In the genomic region with DNA sequence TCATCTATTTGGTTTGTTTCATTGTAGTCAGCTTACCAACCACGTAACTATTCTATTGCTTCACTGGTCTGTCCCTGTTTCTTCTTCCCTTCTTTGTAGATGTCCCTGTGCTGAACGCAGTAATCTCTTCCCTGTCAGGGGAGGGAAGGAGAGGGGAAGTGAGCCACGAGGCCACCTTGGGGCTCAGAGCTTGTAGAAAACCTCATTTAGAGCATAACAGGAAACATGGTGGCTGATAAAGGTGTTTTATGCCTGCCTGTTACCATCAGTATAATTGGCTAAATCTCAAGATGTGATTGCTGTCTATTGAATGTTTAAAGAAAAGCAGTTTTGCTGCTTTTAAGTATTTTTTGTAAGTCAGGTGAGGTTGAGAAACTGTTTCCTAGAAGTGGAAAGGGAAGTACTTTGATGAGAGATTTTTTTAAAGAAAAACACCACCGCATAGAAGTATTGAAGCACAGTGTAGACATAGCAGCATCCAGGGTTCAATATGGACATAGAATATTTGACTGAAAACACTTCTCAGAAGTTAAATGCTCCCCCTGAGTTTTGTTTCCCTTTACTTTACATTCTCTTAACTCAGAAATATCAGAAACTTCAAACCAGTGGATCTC, we compare ENCODE assay signal across 10 cellular contexts. TPM values are rescaled to one million over a fixed set of nuclear protein-coding genes. Genes with fewer than 3 reads are reported as not detected.
DNase-seq lines count a peak whose midpoint lies in the region; ATAC-seq and TF ChIP-seq lines count a peak whose summit lies in the region.
"Had no signal": no experiment of that assay in that cellular context is flagged by ENCODE, and none has a peak within 500 bp of the region (broad histone marks: within the 10 kb centered on the region; RNA-seq: fewer than 3 reads in every experiment).

No MANE protein-coding gene starts in this region.

- TF ChIP-seq CTCF in HL-60 (IDR thresholded peaks at IDR 0.05; ENCODE audit: insufficient read depth, low read length) (no peak), natural killer cell (IDR thresholded peaks at IDR 0.05) (no peak)

- H3K27me3 ChIP-seq in HL-60 (ENCODE audit: insufficient read depth, poor library complexity, severe bottlenecking): no peaks in the 10 kb centered on the region
- H3K27me3 ChIP-seq: cardiac muscle cell had no signal

- ATAC-seq in activated T-helper 17 cell treated with anti-CD3 and anti-CD28 coated beads, Interleukin-2, amount 50 U/mL, for 72 hours (replicated peaks): peak; percentile 66
- ATAC-seq in natural killer cell (peak in 1 of 3 donors; percentile 37), HG03457 (IDR thresholded peaks at IDR 0.05; ENCODE audit: unreplicated experiment) (no peak)

- H3K4me1 Mint-ChIP-seq in activated T-helper 17 cell treated with anti-CD3 and anti-CD28 coated beads, Interleukin-2, amount 50 U/mL, for 72 hours: peaks cover 29% of the 10 kb centered on the region
- peaks cover 0 to 10% of the 10 kb centered on the region in 2 donors for H3K4me1 Mint-ChIP-seq in natural killer cell

- DNase-seq in HL-60 (ENCODE audit: low read depth in 1 of 2, low spot score in 1 of 2) (peak; percentile 43 to 72), SKM-1 treated with dmso at 0.1 percent for 144 hours (lab: John Stamatoyannopoulos, UW; ENCODE audit: unreplicated experiment) (peak; percentile 72), natural killer cell (no peak), glomerular visceral epithelial cell (ENCODE audit: extremely low spot score) (no peak), NCI-H1417 treated with DMSO at 0.1 percent for 48 hours (lab: John Stamatoyannopoulos, UW) (no peak)
- DNase-seq: COR-L47, SHP77 had no signal

- peak overlapping the region; percentile 95 for H3K27ac Mint-ChIP-seq in activated T-helper 17 cell treated with anti-CD3 and anti-CD28 coated beads, Interleukin-2, amount 50 U/mL, for 72 hours
- peak overlapping the region; percentile 3 to 33 for H3K27ac Mint-ChIP-seq in natural killer cell

- H3K9me3 Mint-ChIP-seq in activated T-helper 17 cell treated with anti-CD3 and anti-CD28 coated beads, Interleukin-2, amount 50 U/mL, for 72 hours: no peaks in the 10 kb centered on the region
- H3K9me3 Mint-ChIP-seq in natural killer cell: no peaks in the 10 kb centered on the region

- H3K4me3 ChIP-seq in HL-60 (replicated peaks; ENCODE audit: insufficient read depth, low read length): no peak overlapping the region
- H3K4me3 ChIP-seq: cardiac muscle cell had no signal

- peaks cover 73% of the 10 kb centered on the region for H3K36me3 Mint-ChIP-seq in activated T-helper 17 cell treated with anti-CD3 and anti-CD28 coated beads, Interleukin-2, amount 50 U/mL, for 72 hours (ENCODE audit: low read depth)
- peaks cover 5% of the 10 kb centered on the region for H3K36me3 Mint-ChIP-seq in natural killer cell

- H3K27me3 Mint-ChIP-seq in activated T-helper 17 cell treated with anti-CD3 and anti-CD28 coated beads, Interleukin-2, amount 50 U/mL, for 72 hours: no peaks in the 10 kb centered on the region
- H3K27me3 Mint-ChIP-seq in natural killer cell (ENCODE audit: low read depth in 2 of 2): no peaks in the 10 kb centered on the region

- peak overlapping the region; percentile 73 for H3K4me3 Mint-ChIP-seq in activated T-helper 17 cell treated with anti-CD3 and anti-CD28 coated beads, Interleukin-2, amount 50 U/mL, for 72 hours
- H3K4me3 Mint-ChIP-seq in natural killer cell: no peak overlapping the region

- intact Hi-C loops in natural killer cell (cut with micrococcal nuclease): no loop called here

- H3K27ac ChIP-seq in HL-60 (replicated peaks): peak overlapping the region; percentile 36
- H3K27ac ChIP-seq: cardiac muscle cell had no signal

RNA-seq across cellular contexts. Expression of a gene that starts 59.7 kb away (rescaled TPM):
- total RNA-seq in activated T-helper 17 cell treated with anti-CD3 and anti-CD28 coated beads, Interleukin-2, amount 50 U/mL, for 72 hours: 10 to 100 TPM; 43.9 to 95.8 TPM
- 10 to 100 TPM; 17.3 to 29.1 (median 22.6) TPM for total RNA-seq in natural killer cell

Comparison
In these comparisons a context has a peak if more than half of its experiments do, and no peak if none do; other contexts are left out.
1. DNase-seq: peak in HL-60 (2 of 2) and SKM-1 treated with dmso at 0.1 percent for 144 hours (single experiment); none in natural killer cell (single experiment), glomerular visceral epithelial cell (single experiment) and NCI-H1417 treated with DMSO at 0.1 percent for 48 hours (single experiment).